In genomic region chr14:104753528-104754212, GRCh38 we compare ENCODE assay signal across 8 cellular contexts. TPM values are rescaled to one million over a fixed set of nuclear protein-coding genes. Genes with fewer than 3 reads are reported as not detected.
A peak's percentile ranks its signal among the peaks of the same experiment; 100 is the strongest.
DNase-seq lines count a peak whose midpoint lies in the region; FAIRE-seq and TF ChIP-seq lines count a peak whose summit lies in the region.

No MANE protein-coding gene starts in this region.

- H3K27me3 Mint-ChIP-seq in activated naive CD4-positive, alpha-beta T cell treated with anti-CD3 and anti-CD28 coated beads, Interleukin-2, amount 50 U/mL, for 24 hours: no peaks in the 10 kb centered on the region

- TF ChIP-seq POLR2A in suprapubic skin (IDR thresholded peaks at IDR 0.05): no peak

- DNase-seq in activated naive CD4-positive, alpha-beta T cell treated with anti-CD3 and anti-CD28 coated beads, Interleukin-2, amount 50 U/mL, for 16 hours: no peak
- DNase-seq in adipocyte (ENCODE audit: low read depth) (peak; percentile 53), kidney epithelial cell (ENCODE audit: low read depth) (no peak), suprapubic skin (ENCODE audit: low spot score in 2 of 2) (no peak), NCI-H446 treated with DMSO at 0.1 percent for 48 hours (lab: John Stamatoyannopoulos, UW) (no peak), urothelium cell line (ENCODE audit: low spot score) (no peak), NCI-H2196 (lab: John Stamatoyannopoulos, UW; ENCODE audit: unreplicated experiment) (no peak)

- no peaks in the 10 kb centered on the region for H3K36me3 Mint-ChIP-seq in activated naive CD4-positive, alpha-beta T cell treated with anti-CD3 and anti-CD28 coated beads, Interleukin-2, amount 50 U/mL, for 24 hours

- H3K27ac Mint-ChIP-seq in activated naive CD4-positive, alpha-beta T cell treated with anti-CD3 and anti-CD28 coated beads, Interleukin-2, amount 50 U/mL, for 24 hours: peak overlapping the region; percentile 79

- TF ChIP-seq EP300 in suprapubic skin (IDR thresholded peaks at IDR 0.05): no peak

- FAIRE-seq in urothelium cell line (lab: Jason Lieb, UNC): no peak

- H3K9me3 ChIP-seq in adipocyte (ENCODE audit: control insufficient read depth, low read length) (no peaks in the 10 kb centered on the region), suprapubic skin (no peaks in the 10 kb centered on the region)

- H3K27me3 ChIP-seq in adipocyte (replicated peaks; ENCODE audit: control insufficient read depth, insufficient read depth, low read length): no peaks in the 10 kb centered on the region
- no peaks in the 10 kb centered on the region for H3K27me3 ChIP-seq in kidney epithelial cell (ENCODE audit: control insufficient read depth, insufficient read depth, low read length)
- no peaks in the 10 kb centered on the region for H3K27me3 ChIP-seq in suprapubic skin

- 5% methylated on average over 12 of the region's 30 CpGs for WGBS in suprapubic skin

- peaks cover 34% of the 10 kb centered on the region for H3K4me1 Mint-ChIP-seq in activated naive CD4-positive, alpha-beta T cell treated with anti-CD3 and anti-CD28 coated beads, Interleukin-2, amount 50 U/mL, for 24 hours

- H3K4me1 ChIP-seq in adipocyte (ENCODE audit: control insufficient read depth, insufficient read depth, low read length): peaks cover 38% of the 10 kb centered on the region
- H3K4me1 ChIP-seq in suprapubic skin: peaks cover 41% of the 10 kb centered on the region

- H3K9ac ChIP-seq in adipocyte (ENCODE audit: low read length): peak overlapping the region; percentile 98

- TF ChIP-seq CTCF in kidney epithelial cell (IDR thresholded peaks at IDR 0.05; ENCODE audit: insufficient read depth, low read length, poor library complexity, severe bottlenecking): no peak
- TF ChIP-seq CTCF in suprapubic skin (IDR thresholded peaks at IDR 0.05): no peak

- H3K4me3 Mint-ChIP-seq in activated naive CD4-positive, alpha-beta T cell treated with anti-CD3 and anti-CD28 coated beads, Interleukin-2, amount 50 U/mL, for 24 hours: peak overlapping the region; percentile 92

- H3K36me3 ChIP-seq in adipocyte (ENCODE audit: control insufficient read depth, insufficient read depth, low read length, severe bottlenecking) (peaks cover 28% of the 10 kb centered on the region), kidney epithelial cell (ENCODE audit: control insufficient read depth, insufficient read depth, low read length) (no peaks in the 10 kb centered on the region), suprapubic skin (peaks cover 35% of the 10 kb centered on the region)

- H3K4me3 ChIP-seq in adipocyte (ENCODE audit: low read length): peak overlapping the region; percentile 96
- peak overlapping the region; percentile 88 for H3K4me3 ChIP-seq in kidney epithelial cell (ENCODE audit: low read depth, low read length)
- peak overlapping the region; percentile 89 for H3K4me3 ChIP-seq in suprapubic skin

- no peaks in the 10 kb centered on the region for H3K9me3 Mint-ChIP-seq in activated naive CD4-positive, alpha-beta T cell treated with anti-CD3 and anti-CD28 coated beads, Interleukin-2, amount 50 U/mL, for 24 hours

- peak overlapping the region; percentile 86 for H3K27ac ChIP-seq in suprapubic skin

RNA-seq across cellular contexts. Expression of gene SIVA1, which starts 0.7 kb away (rescaled TPM):
- total RNA-seq in kidney epithelial cell: 222 and 235 TPM in 2 replicates
- 100 to 1,000 TPM in 3 of 4 donors, 10 to 100 TPM in 1; 94.0 to 159 (median 142) TPM for total RNA-seq in suprapubic skin

RNA-seq across cellular contexts. Expression of gene ADSS1, which starts 29.6 kb away (rescaled TPM):
- total RNA-seq in kidney epithelial cell (3.4 and 10.3 TPM in 2 replicates), suprapubic skin (10 to 100 TPM in 2 of 4 donors, 1 to 10 TPM in 2; 2.8 to 12.4 (median 9.0) TPM)

RNA-seq across cellular contexts. Expression of gene AKT1, which starts 41.9 kb away (rescaled TPM):
- total RNA-seq in kidney epithelial cell (144 and 159 TPM in 2 replicates), suprapubic skin (10 to 100 TPM; 63.1 to 77.6 (median 70.4) TPM)

RNA-seq across cellular contexts. Expression of gene ZBTB42, which starts 47.2 kb away (rescaled TPM):
- 8.4 and 13.8 TPM in 2 replicates for total RNA-seq in kidney epithelial cell
- 1 to 10 TPM; 3.7 to 9.8 (median 7.8) TPM for total RNA-seq in suprapubic skin
